ENCODE assay signal across 1 cellular context in the genomic region with DNA sequence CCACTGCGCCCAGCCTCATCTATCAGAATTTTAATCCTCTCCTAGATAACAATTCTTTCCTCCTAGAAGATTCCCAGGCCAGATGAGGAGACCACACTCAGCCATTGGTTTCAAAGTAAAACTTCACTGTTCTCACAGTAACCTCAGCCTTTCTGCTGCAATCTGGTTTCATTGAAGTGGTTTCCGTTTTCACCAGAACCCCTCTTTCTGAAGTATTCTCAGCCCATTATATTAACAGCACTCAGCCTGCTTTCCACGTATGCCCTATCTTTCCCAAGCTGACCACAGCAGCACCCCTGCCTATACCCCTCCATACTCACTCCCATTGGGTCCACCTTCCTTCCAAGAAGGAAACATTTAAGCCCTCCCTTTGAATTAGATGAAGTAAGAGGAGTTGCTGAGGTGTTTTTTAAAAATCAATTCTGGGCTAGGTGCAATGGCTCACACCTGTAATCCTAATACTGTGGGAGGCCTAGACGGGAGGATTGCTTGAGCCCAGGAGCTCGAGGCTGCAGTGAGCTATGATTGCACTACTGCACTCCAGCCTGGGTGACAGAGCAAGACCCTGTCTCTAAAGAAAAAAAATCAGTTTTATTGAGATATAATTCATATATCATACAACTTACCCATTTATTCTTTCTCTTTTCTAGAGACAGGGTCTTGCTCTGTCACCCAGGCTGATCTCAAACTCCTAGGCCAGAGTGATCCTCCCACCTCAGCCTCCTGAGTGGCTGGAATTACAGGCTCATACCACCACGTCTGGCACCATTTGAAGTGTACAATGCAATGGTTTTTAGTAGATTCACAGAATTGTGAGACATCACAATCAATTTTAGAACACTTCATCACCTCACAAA.
TF ChIP-seq lines count a peak whose summit lies in the region.

No MANE protein-coding gene starts in this region.

TF ChIP-seq in GM12878, 131 proteins besides CTCF, POLR2A, EP300 and RAD21:
- 0 out of 2 replicates have a peak, but pooled peaks have one; percentile 22 for TF ChIP-seq BCL11A (IDR thresholded peaks at IDR 0.05; ENCODE audit: low read depth, low read length)
- TF ChIP-seq IKZF2 (IDR thresholded peaks at IDR 0.05): peak; percentile 78 to 80
- no peak for TF ChIP-seq SMAD1 (IDR thresholded peaks at IDR 0.05; ENCODE audit: low read depth, partially characterized antibody)
- TF ChIP-seq POU2F2 (IDR thresholded peaks at IDR 0.05; ENCODE audit: borderline replicate concordance, low read depth, low read length): 0 out of 3 replicates have a peak, but pooled peaks have one; percentile 23
- TF ChIP-seq DPF2 (IDR thresholded peaks at IDR 0.05): 0 out of 2 replicates have a peak, but pooled peaks have one; percentile 15
- TF ChIP-seq SMARCA5 (IDR thresholded peaks at IDR 0.05): no peak
- TF ChIP-seq BRCA1 (IDR thresholded peaks at IDR 0.05; ENCODE audit: low read depth, low read length): no peak
- 0 out of 2 replicates have a peak, but pooled peaks have one; percentile 15 for TF ChIP-seq IRF4 (IDR thresholded peaks at IDR 0.05; ENCODE audit: low read depth, low read length)
- no peak for TF ChIP-seq ESRRA (IDR thresholded peaks at IDR 0.05; ENCODE audit: low read length)
- no peak for TF ChIP-seq ATF7 (IDR thresholded peaks at IDR 0.05; ENCODE audit: low read depth)
- TF ChIP-seq IKZF1 (conservative IDR thresholded peaks at IDR 0.05): peak; percentile 61
- peak; percentile 93 for TF ChIP-seq RUNX3 (IDR thresholded peaks at IDR 0.05; ENCODE audit: low read length)
- peak; percentile 30; the same call in 1 of the 2 replicates for TF ChIP-seq ZNF217 (IDR thresholded peaks at IDR 0.05)
- TF ChIP-seq, protein P1, sequence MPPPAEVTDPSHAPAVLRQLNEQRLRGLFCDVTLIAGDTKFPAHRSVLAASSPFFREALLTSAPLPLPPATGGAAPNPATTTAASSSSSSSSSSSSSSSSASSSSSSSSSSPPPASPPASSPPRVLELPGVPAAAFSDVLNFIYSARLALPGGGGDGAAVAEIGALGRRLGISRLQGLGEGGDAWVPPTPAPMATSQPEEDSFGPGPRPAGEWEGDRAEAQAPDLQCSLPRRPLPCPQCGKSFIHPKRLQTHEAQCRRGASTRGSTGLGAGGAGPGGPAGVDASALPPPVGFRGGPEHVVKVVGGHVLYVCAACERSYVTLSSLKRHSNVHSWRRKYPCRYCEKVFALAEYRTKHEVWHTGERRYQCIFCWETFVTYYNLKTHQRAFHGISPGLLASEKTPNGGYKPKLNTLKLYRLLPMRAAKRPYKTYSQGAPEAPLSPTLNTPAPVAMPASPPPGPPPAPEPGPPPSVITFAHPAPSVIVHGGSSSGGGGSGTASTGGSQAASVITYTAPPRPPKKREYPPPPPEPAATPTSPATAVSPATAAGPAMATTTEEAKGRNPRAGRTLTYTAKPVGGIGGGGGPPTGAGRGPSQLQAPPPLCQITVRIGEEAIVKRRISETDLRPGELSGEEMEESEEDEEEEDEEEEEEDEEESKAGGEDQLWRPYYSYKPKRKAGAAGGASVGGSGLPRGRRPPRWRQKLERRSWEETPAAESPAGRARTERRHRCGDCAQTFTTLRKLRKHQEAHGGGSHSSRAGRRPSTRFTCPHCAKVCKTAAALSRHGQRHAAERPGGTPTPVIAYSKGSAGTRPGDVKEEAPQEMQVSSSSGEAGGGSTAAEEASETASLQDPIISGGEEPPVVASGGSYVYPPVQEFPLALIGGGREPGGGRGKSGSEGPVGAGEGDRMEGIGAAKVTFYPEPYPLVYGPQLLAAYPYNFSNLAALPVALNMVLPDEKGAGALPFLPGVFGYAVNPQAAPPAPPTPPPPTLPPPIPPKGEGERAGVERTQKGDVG (CRISPR knock-in tag; IDR thresholded peaks at IDR 0.05): no peak
- 0 out of 2 replicates have a peak, but pooled peaks have one; percentile 42 for TF ChIP-seq TBL1XR1 (IDR thresholded peaks at IDR 0.05; ENCODE audit: low read depth, low read length)
- TF ChIP-seq, protein P2, sequence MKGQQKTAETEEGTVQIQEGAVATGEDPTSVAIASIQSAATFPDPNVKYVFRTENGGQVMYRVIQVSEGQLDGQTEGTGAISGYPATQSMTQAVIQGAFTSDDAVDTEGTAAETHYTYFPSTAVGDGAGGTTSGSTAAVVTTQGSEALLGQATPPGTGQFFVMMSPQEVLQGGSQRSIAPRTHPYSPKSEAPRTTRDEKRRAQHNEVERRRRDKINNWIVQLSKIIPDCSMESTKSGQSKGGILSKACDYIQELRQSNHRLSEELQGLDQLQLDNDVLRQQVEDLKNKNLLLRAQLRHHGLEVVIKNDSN (IDR thresholded peaks at IDR 0.05; ENCODE audit: borderline replicate concordance, extremely low read length, insufficient read depth, low read depth, low read length): no peak
- peak; percentile 75 for TF ChIP-seq NFIC (IDR thresholded peaks at IDR 0.05; ENCODE audit: low read depth, low read length)
- TF ChIP-seq NR2F1 (conservative IDR thresholded peaks at IDR 0.05): 0 out of 2 replicates have a peak, but pooled peaks have one; percentile 37
- TF ChIP-seq MTA2 (IDR thresholded peaks at IDR 0.05; ENCODE audit: low read depth): peak; percentile 49
- TF ChIP-seq PAX5 (IDR thresholded peaks at IDR 0.05; ENCODE audit: borderline replicate concordance, low read depth, low read length): peak; percentile 63; the same call in 1 of the 2 replicates
- TF ChIP-seq KAT2A (conservative IDR thresholded peaks at IDR 0.05; ENCODE audit: control insufficient read depth, low read depth, low read length): no peak
- TF ChIP-seq TCF7 (IDR thresholded peaks at IDR 0.05; ENCODE audit: borderline replicate concordance): peak; percentile 94
- 0 out of 2 replicates have a peak, but pooled peaks have one; percentile 44 for TF ChIP-seq CBFB (IDR thresholded peaks at IDR 0.05; ENCODE audit: low read depth)
- TF ChIP-seq EED (IDR thresholded peaks at IDR 0.05; ENCODE audit: low read depth): peak; percentile 64
- TF ChIP-seq ZNF207 (IDR thresholded peaks at IDR 0.05; ENCODE audit: borderline replicate concordance): no peak
TF ChIP-seq in GM12878: peak in this region for 16.
